In the genomic region with DNA sequence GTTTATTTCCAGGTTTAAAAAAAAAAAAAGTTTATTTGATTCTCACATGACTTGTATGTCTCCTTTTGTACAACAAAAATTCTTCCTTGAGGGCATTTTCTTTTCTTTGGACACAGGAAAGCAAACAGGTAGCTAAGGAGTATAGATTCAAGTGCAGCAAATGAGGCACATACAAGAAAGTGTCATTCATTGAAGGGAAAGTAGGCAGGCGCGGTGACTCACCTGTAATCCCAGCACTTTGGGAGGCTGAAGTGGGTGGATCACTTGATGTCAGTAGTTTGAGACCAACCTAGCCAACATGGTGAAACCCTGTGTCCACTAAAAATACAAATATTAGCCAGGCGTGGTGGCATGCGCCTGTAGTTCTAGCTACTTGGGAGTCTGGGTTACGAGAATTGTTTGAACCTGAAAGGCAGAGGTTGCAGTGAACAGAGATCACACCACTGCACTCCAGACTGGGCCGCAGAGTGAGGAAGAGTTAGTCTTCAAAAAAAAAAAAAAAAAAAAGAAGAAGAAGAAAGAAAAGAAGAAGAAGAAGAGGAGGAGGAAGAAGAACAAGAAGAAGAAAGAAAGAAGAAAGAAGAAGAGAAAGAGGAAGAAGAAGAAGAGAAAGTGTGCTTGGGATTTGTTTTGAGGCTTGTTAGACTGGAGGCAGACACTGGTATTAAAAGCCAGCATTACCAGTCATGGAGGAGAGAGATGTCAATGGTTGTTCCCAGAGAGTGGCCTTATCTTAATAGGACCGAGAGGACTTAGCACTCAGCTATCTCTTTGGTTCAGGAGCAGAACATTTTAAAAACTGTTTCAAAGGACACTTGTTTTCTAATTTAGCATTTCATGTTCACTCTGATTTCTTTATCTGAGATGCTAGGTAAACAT, we compare ENCODE assay signal across 1 cellular context.
TF ChIP-seq lines count a peak whose summit lies in the region.

No MANE protein-coding gene starts in this region.

TF ChIP-seq in K562, 482 proteins besides CTCF, POLR2A, EP300 and RAD21 (continued from another document):
- TF ChIP-seq LCOR (CRISPR knock-in tag; IDR thresholded peaks at IDR 0.05): no peak
- peak; percentile 56; the same call in 1 of the 2 replicates for TF ChIP-seq HMBOX1 (IDR thresholded peaks at IDR 0.05)
- TF ChIP-seq RBFOX2 (IDR thresholded peaks at IDR 0.05; ENCODE audit: low read depth, low read length): no peak
- TF ChIP-seq XRCC5 (IDR thresholded peaks at IDR 0.05; ENCODE audit: low read depth, low read length): no peak
- TF ChIP-seq TAL1 (IDR thresholded peaks at IDR 0.05): peak; percentile 60; the same call in 1 of the 2 replicates
- TF ChIP-seq ELF1 (tag; IDR thresholded peaks at IDR 0.05): no peak
- TF ChIP-seq PRDM10 (IDR thresholded peaks at IDR 0.05; ENCODE audit: partially characterized antibody): peak; percentile 45
- TF ChIP-seq, protein P1, sequence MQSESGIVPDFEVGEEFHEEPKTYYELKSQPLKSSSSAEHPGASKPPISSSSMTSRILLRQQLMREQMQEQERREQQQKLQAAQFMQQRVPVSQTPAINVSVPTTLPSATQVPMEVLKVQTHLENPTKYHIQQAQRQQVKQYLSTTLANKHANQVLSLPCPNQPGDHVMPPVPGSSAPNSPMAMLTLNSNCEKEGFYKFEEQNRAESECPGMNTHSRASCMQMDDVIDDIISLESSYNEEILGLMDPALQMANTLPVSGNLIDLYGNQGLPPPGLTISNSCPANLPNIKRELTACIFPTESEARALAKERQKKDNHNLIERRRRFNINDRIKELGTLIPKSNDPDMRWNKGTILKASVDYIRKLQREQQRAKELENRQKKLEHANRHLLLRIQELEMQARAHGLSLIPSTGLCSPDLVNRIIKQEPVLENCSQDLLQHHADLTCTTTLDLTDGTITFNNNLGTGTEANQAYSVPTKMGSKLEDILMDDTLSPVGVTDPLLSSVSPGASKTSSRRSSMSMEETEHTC (IDR thresholded peaks at IDR 0.05): no peak
- TF ChIP-seq, protein P2, sequence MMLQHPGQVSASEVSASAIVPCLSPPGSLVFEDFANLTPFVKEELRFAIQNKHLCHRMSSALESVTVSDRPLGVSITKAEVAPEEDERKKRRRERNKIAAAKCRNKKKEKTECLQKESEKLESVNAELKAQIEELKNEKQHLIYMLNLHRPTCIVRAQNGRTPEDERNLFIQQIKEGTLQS (IDR thresholded peaks at IDR 0.05): 0 out of 2 replicates have a peak, but pooled peaks have one; percentile 14
- TF ChIP-seq, protein P2 (CRISPR knock-in tag; conservative IDR thresholded peaks at IDR 0.05): no peak
- TF ChIP-seq CAMTA2 (CRISPR knock-in tag; conservative IDR thresholded peaks at IDR 0.05): no peak
- no peak for TF ChIP-seq XRCC3 (IDR thresholded peaks at IDR 0.05)
